In the genomic region with DNA sequence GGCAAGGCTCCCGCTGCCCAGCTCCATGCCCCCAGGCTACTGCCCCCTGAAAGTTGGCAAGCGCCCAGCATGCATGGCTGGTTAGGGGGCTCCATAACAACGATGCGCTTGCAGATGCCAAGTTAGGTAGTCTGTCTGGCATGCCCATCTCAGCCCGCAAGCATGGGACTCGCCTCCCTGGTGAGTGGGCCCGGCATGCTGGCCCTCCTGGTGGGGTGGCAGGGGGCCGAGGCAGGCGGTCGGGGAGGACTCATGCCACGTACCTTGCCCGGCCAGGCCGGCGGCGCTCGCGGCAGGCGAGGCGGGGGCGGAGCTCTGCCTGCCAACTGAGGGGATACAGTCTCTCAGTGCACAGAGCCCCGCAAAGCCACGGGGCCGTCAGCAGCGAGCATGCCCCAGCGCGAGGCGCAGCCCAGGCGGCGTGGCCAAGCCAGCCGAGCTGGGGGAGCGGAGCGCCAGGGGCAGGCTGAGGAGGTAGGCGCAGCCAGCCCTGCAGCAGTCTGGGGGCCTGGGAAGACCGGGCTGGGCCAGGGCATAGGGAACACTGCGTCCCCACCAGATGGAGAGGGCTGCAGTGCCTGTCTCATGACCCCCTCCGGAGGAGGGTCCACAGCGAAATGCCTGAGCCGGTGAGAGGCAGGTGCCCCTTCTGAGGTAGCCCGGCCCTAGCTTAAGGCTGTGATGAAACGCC, we compare ENCODE assay signal across 17 cellular contexts. TPM values are rescaled to one million over a fixed set of nuclear protein-coding genes. Genes with fewer than 3 reads are reported as not detected.
DNase-seq lines count a peak whose midpoint lies in the region; ATAC-seq, FAIRE-seq and TF ChIP-seq lines count a peak whose summit lies in the region.
"Had no signal": no experiment of that assay in that cellular context is flagged by ENCODE, and none has a peak within 500 bp of the region (broad histone marks: within the 10 kb centered on the region; RNA-seq: fewer than 3 reads in every experiment).

No MANE protein-coding gene starts in this region.

- H3K4me2 ChIP-seq in PC-9 = no peak overlapping the region
- H3K4me2 ChIP-seq: BLaER1 treated with 17β-estradiol and CSF1 and Interleukin-3, amounts not matched to agents 10 nM and 100 nM had no signal

- no peak overlapping the region for H2AFZ ChIP-seq in PC-9

- H3K27me3 ChIP-seq in PC-9 (ENCODE audit: insufficient read depth, low read depth) (no peaks in the 10 kb centered on the region), adipocyte (replicated peaks; ENCODE audit: control insufficient read depth, insufficient read depth, low read length) (no peaks in the 10 kb centered on the region)
- H3K27me3 ChIP-seq: BLaER1 treated with 17β-estradiol and CSF1 and Interleukin-3, amounts not matched to agents 10 nM and 100 nM had no signal

- no peak for ATAC-seq in GM18502 (IDR thresholded peaks at IDR 0.05; ENCODE audit: poor library complexity, unreplicated experiment)
- ATAC-seq: GM12878 had no signal

- 0 out of 2 replicates have a peak, but pooled peaks cover 6% of the 10 kb centered on the region for H3K4me1 ChIP-seq in PC-9 (replicated peaks; ENCODE audit: insufficient read depth)
- H3K4me1 ChIP-seq in adipocyte (ENCODE audit: control insufficient read depth, insufficient read depth, low read length) = peaks cover 25% of the 10 kb centered on the region
- H3K4me1 ChIP-seq in kidney (ENCODE audit: control insufficient read depth in 1 of 2, insufficient read depth in 1 of 2, low read depth in 1 of 2, low read length in 2 of 2) = no peaks in the 10 kb centered on the region

- H3F3A ChIP-seq in PC-9 (ENCODE audit: insufficient read depth, low read depth) = peaks cover 50% of the 10 kb centered on the region

- intact Hi-C loops in PC-9 (cut with micrococcal nuclease; ENCODE audit: unreplicated experiment) (no loop called here), kidney (cut with DNase I) (no loop called here)

- DNase-seq in PC-9 = no peak
- no peak for DNase-seq in adipocyte (ENCODE audit: low read depth)
- peak; percentile 24 for DNase-seq in globus pallidus (ENCODE audit: low spot score)
- no peak for DNase-seq in kidney
- DNase-seq: CD4-positive, CD25-positive, alpha-beta regulatory T cell; CD8-positive, alpha-beta memory T cell; COR-L47; DMS 273 treated with DMSO at 0.1 percent for 48 hours; DMS53; DND-41; H9 had no signal

- POLR2A ChIA-PET in PC-9 (lab: Charles Lee; ENCODE audit: unreplicated experiment) = no interaction called here

- H3K27ac ChIP-seq in PC-9 (0 out of 2 replicates have a peak overlapping the region, but pooled peaks have one; percentile 15), temporal lobe (ENCODE audit: low read depth, low read length) (peak overlapping the region; percentile 9), kidney (ENCODE audit: low read depth in 2 of 2, low read length in 2 of 2) (no peak overlapping the region)
- H3K27ac ChIP-seq: BLaER1 treated with 17β-estradiol and CSF1 and Interleukin-3, amounts not matched to agents 10 nM and 100 nM had no signal

- TF ChIP-seq CTCF in PC-9 (conservative IDR thresholded peaks at IDR 0.05) (no peak), kidney (IDR thresholded peaks at IDR 0.05; ENCODE audit: borderline replicate concordance, extremely low read depth, insufficient read depth) (no peak)

- H3K9me3 ChIP-seq in PC-9 (ENCODE audit: insufficient read depth, low read depth) = no peaks in the 10 kb centered on the region
- H3K9me3 ChIP-seq in adipocyte (ENCODE audit: control insufficient read depth, low read length) = no peaks in the 10 kb centered on the region
- no peaks in the 10 kb centered on the region for H3K9me3 ChIP-seq in kidney (ENCODE audit: control insufficient read depth in 1 of 2, low read length in 2 of 2)
- H3K9me3 ChIP-seq: BLaER1 treated with 17β-estradiol and CSF1 and Interleukin-3, amounts not matched to agents 10 nM and 100 nM had no signal

- 0 out of 2 replicates have a peak, but pooled peaks cover 7% of the 10 kb centered on the region for H3K79me2 ChIP-seq in PC-9 (ENCODE audit: low read depth)

- BruUV-seq in PC-9 (replicated peaks; lab: Mats Ljungman, UMichigan) = no TSS peak

- no peak overlapping the region for H3K4me3 ChIP-seq in PC-9
- H3K4me3 ChIP-seq in adipocyte (ENCODE audit: low read length) = no peak overlapping the region
- no peak overlapping the region for H3K4me3 ChIP-seq in kidney (ENCODE audit: low read length in 2 of 2)
- H3K4me3 ChIP-seq: BLaER1 treated with 17β-estradiol and CSF1 and Interleukin-3, amounts not matched to agents 10 nM and 100 nM; GM12878 had no signal

- FAIRE-seq in kidney (lab: Jason Lieb, UNC) = no peak
- FAIRE-seq: GM12878, GM19239, H1 had no signal

- peaks cover 63% of the 10 kb centered on the region for H3K36me3 ChIP-seq in PC-9 (ENCODE audit: low read depth)
- peaks cover 50% of the 10 kb centered on the region for H3K36me3 ChIP-seq in adipocyte (ENCODE audit: control insufficient read depth, insufficient read depth, low read length, severe bottlenecking)
- peaks cover 15 to 46% of the 10 kb centered on the region in 2 donors for H3K36me3 ChIP-seq in kidney (ENCODE audit: control insufficient read depth in 1 of 2, insufficient read depth in 2 of 2, low read length in 2 of 2)

- no peaks in the 10 kb centered on the region for H3K9me2 ChIP-seq in PC-9 (ENCODE audit: insufficient read depth)

- H4K20me1 ChIP-seq in PC-9 (ENCODE audit: insufficient read depth) = peaks cover 71% of the 10 kb centered on the region

- H3K9ac ChIP-seq in adipocyte (ENCODE audit: low read length) = peak overlapping the region; percentile 16
- H3K9ac ChIP-seq in kidney (ENCODE audit: low read length in 2 of 2) = no peak overlapping the region
- H3K9ac ChIP-seq: BLaER1 treated with 17β-estradiol and CSF1 and Interleukin-3, amounts not matched to agents 10 nM and 100 nM had no signal

- CTCF ChIA-PET in PC-9 (lab: Charles Lee) = interaction anchor here (0.7 kb wide), 1 partner anchor 12 kb away, joined by 3 read pairs; no protein-coding TSS in a partner anchor

RNA-seq across cellular contexts. Expression of a gene that starts 28.0 kb away (rescaled TPM):
- total RNA-seq in PC-9 (2021) = 20.4 and 22.8 TPM in 2 replicates
- 14.5 TPM for total RNA-seq in temporal lobe
- 42.6 TPM for total RNA-seq in kidney
- polyA plus RNA-seq in kidney (ENCODE audit: insufficient read depth, low read depth, low replicate concordance) = 11.7 TPM

RNA-seq across cellular contexts. Expression of a gene that starts 34.9 kb away (rescaled TPM):
- total RNA-seq in PC-9 (2021) = 125 and 147 TPM in 2 replicates
- total RNA-seq in temporal lobe = 53.8 TPM
- 29.1 TPM for total RNA-seq in kidney
- 21.0 TPM for polyA plus RNA-seq in kidney (ENCODE audit: insufficient read depth, low read depth, low replicate concordance)

RNA-seq across cellular contexts. Expression of a gene that starts 54.0 kb away (rescaled TPM):
- total RNA-seq in PC-9 (2021) = 49.2 and 70.0 TPM in 2 replicates
- total RNA-seq in temporal lobe = 24.8 TPM
- total RNA-seq in kidney = 91.8 TPM
- polyA plus RNA-seq in kidney (ENCODE audit: insufficient read depth, low read depth, low replicate concordance) = 96.7 TPM

RNA-seq across cellular contexts. Expression of a gene that starts 57.6 kb away (rescaled TPM):
- total RNA-seq in PC-9 (2021) (44.1 and 44.5 TPM in 2 replicates), temporal lobe (14.3 TPM), kidney (23.4 TPM)
- polyA plus RNA-seq in kidney (ENCODE audit: insufficient read depth, low read depth, low replicate concordance) = 105 TPM

Comparison
In these comparisons a context has a peak if more than half of its experiments do, and no peak if none do; other contexts are left out.
1. H3K27ac ChIP-seq: peak in PC-9 (single experiment) and temporal lobe (single experiment); none in kidney (0 of 2).